ENCODE assay signal across 1 cellular context in genomic region chr9:130461731-130462130, GRCh38.
TF ChIP-seq lines count a peak whose summit lies in the region.

No MANE protein-coding gene starts in this region.

TF ChIP-seq in K562, 482 proteins besides CTCF, POLR2A, EP300 and RAD21 (continued from another document):
- TF ChIP-seq, protein P1, sequence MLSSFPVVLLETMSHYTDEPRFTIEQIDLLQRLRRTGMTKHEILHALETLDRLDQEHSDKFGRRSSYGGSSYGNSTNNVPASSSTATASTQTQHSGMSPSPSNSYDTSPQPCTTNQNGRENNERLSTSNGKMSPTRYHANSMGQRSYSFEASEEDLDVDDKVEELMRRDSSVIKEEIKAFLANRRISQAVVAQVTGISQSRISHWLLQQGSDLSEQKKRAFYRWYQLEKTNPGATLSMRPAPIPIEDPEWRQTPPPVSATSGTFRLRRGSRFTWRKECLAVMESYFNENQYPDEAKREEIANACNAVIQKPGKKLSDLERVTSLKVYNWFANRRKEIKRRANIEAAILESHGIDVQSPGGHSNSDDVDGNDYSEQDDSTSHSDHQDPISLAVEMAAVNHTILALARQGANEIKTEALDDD (IDR thresholded peaks at IDR 0.05) = no peak
- TF ChIP-seq, protein P2, sequence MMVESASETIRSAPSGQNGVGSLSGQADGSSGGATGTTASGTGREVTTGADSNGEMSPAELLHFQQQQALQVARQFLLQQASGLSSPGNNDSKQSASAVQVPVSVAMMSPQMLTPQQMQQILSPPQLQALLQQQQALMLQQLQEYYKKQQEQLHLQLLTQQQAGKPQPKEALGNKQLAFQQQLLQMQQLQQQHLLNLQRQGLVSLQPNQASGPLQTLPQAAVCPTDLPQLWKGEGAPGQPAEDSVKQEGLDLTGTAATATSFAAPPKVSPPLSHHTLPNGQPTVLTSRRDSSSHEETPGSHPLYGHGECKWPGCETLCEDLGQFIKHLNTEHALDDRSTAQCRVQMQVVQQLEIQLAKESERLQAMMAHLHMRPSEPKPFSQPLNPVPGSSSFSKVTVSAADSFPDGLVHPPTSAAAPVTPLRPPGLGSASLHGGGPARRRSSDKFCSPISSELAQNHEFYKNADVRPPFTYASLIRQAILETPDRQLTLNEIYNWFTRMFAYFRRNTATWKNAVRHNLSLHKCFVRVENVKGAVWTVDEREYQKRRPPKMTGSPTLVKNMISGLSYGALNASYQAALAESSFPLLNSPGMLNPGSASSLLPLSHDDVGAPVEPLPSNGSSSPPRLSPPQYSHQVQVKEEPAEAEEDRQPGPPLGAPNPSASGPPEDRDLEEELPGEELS (CRISPR knock-in tag; IDR thresholded peaks at IDR 0.05; ENCODE audit: borderline replicate concordance) = no peak
- TF ChIP-seq, protein P3, sequence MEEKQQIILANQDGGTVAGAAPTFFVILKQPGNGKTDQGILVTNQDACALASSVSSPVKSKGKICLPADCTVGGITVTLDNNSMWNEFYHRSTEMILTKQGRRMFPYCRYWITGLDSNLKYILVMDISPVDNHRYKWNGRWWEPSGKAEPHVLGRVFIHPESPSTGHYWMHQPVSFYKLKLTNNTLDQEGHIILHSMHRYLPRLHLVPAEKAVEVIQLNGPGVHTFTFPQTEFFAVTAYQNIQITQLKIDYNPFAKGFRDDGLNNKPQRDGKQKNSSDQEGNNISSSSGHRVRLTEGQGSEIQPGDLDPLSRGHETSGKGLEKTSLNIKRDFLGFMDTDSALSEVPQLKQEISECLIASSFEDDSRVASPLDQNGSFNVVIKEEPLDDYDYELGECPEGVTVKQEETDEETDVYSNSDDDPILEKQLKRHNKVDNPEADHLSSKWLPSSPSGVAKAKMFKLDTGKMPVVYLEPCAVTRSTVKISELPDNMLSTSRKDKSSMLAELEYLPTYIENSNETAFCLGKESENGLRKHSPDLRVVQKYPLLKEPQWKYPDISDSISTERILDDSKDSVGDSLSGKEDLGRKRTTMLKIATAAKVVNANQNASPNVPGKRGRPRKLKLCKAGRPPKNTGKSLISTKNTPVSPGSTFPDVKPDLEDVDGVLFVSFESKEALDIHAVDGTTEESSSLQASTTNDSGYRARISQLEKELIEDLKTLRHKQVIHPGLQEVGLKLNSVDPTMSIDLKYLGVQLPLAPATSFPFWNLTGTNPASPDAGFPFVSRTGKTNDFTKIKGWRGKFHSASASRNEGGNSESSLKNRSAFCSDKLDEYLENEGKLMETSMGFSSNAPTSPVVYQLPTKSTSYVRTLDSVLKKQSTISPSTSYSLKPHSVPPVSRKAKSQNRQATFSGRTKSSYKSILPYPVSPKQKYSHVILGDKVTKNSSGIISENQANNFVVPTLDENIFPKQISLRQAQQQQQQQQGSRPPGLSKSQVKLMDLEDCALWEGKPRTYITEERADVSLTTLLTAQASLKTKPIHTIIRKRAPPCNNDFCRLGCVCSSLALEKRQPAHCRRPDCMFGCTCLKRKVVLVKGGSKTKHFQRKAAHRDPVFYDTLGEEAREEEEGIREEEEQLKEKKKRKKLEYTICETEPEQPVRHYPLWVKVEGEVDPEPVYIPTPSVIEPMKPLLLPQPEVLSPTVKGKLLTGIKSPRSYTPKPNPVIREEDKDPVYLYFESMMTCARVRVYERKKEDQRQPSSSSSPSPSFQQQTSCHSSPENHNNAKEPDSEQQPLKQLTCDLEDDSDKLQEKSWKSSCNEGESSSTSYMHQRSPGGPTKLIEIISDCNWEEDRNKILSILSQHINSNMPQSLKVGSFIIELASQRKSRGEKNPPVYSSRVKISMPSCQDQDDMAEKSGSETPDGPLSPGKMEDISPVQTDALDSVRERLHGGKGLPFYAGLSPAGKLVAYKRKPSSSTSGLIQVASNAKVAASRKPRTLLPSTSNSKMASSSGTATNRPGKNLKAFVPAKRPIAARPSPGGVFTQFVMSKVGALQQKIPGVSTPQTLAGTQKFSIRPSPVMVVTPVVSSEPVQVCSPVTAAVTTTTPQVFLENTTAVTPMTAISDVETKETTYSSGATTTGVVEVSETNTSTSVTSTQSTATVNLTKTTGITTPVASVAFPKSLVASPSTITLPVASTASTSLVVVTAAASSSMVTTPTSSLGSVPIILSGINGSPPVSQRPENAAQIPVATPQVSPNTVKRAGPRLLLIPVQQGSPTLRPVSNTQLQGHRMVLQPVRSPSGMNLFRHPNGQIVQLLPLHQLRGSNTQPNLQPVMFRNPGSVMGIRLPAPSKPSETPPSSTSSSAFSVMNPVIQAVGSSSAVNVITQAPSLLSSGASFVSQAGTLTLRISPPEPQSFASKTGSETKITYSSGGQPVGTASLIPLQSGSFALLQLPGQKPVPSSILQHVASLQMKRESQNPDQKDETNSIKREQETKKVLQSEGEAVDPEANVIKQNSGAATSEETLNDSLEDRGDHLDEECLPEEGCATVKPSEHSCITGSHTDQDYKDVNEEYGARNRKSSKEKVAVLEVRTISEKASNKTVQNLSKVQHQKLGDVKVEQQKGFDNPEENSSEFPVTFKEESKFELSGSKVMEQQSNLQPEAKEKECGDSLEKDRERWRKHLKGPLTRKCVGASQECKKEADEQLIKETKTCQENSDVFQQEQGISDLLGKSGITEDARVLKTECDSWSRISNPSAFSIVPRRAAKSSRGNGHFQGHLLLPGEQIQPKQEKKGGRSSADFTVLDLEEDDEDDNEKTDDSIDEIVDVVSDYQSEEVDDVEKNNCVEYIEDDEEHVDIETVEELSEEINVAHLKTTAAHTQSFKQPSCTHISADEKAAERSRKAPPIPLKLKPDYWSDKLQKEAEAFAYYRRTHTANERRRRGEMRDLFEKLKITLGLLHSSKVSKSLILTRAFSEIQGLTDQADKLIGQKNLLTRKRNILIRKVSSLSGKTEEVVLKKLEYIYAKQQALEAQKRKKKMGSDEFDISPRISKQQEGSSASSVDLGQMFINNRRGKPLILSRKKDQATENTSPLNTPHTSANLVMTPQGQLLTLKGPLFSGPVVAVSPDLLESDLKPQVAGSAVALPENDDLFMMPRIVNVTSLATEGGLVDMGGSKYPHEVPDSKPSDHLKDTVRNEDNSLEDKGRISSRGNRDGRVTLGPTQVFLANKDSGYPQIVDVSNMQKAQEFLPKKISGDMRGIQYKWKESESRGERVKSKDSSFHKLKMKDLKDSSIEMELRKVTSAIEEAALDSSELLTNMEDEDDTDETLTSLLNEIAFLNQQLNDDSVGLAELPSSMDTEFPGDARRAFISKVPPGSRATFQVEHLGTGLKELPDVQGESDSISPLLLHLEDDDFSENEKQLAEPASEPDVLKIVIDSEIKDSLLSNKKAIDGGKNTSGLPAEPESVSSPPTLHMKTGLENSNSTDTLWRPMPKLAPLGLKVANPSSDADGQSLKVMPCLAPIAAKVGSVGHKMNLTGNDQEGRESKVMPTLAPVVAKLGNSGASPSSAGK (IDR thresholded peaks at IDR 0.05) = no peak
